8 cellular contexts compared by ENCODE assay signal in genomic region chr3:52056968-52057805, GRCh38. TPM values are rescaled to one million over a fixed set of nuclear protein-coding genes. Genes with fewer than 3 reads are reported as not detected.
DNase-seq lines count a peak whose midpoint lies in the region; ATAC-seq and TF ChIP-seq lines count a peak whose summit lies in the region.

No MANE protein-coding gene starts in this region.

- H3K9me3 ChIP-seq in upper lobe of left lung: no peaks in the 10 kb centered on the region

- H3K27ac ChIP-seq in upper lobe of left lung: peak overlapping the region; percentile 84 to 90 (median 88)

- H3K4me3 Mint-ChIP-seq in T-helper 1 cell treated with Interleukin-12 subunit alpha and Interleukin-12 subunit beta and Interleukin-4 antibody, amounts not matched to agents 30 μg/mL and 1 μg/mL, for 36 hours: peak overlapping the region; percentile 85

- peaks cover 0 to 15% (median 10%) of the 10 kb centered on the region in 4 donors for H3K36me3 ChIP-seq in upper lobe of left lung

- peak overlapping the region; percentile 60 to 87 (median 72) for H3K4me3 ChIP-seq in upper lobe of left lung

- TF ChIP-seq POLR2A in upper lobe of left lung (IDR thresholded peaks at IDR 0.05): peak in 3 of 4 donors; percentile 13 to 70 (median 47)

- intact Hi-C loops in left cardiac atrium (cut with DNase I): loop anchor here (5.0 kb wide), 2 partner anchors 55 to 65 kb away; no protein-coding TSS in a partner anchor
- intact Hi-C loops in posterior cingulate gyrus (cut with DNase I): loop anchor here (5.0 kb wide), 1 partner anchor 50 kb away; no protein-coding TSS in a partner anchor

- peak in 3 of 6 experiments; percentile 1 to 19 (median 6) for TF ChIP-seq CTCF in upper lobe of left lung (IDR thresholded peaks at IDR 0.05)

- peak overlapping the region; percentile 92 for H3K27ac Mint-ChIP-seq in T-helper 1 cell treated with Interleukin-12 subunit alpha and Interleukin-12 subunit beta and Interleukin-4 antibody, amounts not matched to agents 30 μg/mL and 1 μg/mL, for 36 hours

- peaks cover 30 to 60% (median 54%) of the 10 kb centered on the region in 4 donors for H3K4me1 ChIP-seq in upper lobe of left lung

- H3K4me1 Mint-ChIP-seq in T-helper 1 cell treated with Interleukin-12 subunit alpha and Interleukin-12 subunit beta and Interleukin-4 antibody, amounts not matched to agents 30 μg/mL and 1 μg/mL, for 36 hours (ENCODE audit: low read depth): peaks cover 28% of the 10 kb centered on the region

- 0 to 1% methylated on average over 18 to 52 of the region's 55 CpGs for WGBS in upper lobe of left lung, 2 donors

- no peak for TF ChIP-seq EP300 in upper lobe of left lung (IDR thresholded peaks at IDR 0.05)

- no peaks in the 10 kb centered on the region for H3K27me3 ChIP-seq in upper lobe of left lung

- H3K9me3 Mint-ChIP-seq in T-helper 1 cell treated with Interleukin-12 subunit alpha and Interleukin-12 subunit beta and Interleukin-4 antibody, amounts not matched to agents 30 μg/mL and 1 μg/mL, for 36 hours: no peaks in the 10 kb centered on the region

- H3K27me3 Mint-ChIP-seq in T-helper 1 cell treated with Interleukin-12 subunit alpha and Interleukin-12 subunit beta and Interleukin-4 antibody, amounts not matched to agents 30 μg/mL and 1 μg/mL, for 36 hours (ENCODE audit: low read depth): no peaks in the 10 kb centered on the region

- peak; percentile 78 for DNase-seq in NCI-H1694 (lab: John Stamatoyannopoulos, UW)
- DNase-seq in amygdala (lab: John Stamatoyannopoulos, UW): peak in 55 of 56 donors; percentile 83 to 100 (median 99)
- DNase-seq in left cardiac atrium: peak; percentile 99
- DNase-seq in posterior cingulate gyrus: peak; percentile 99 to 100 (median 100)
- DNase-seq in upper lobe of left lung: peak; percentile 99

- peaks cover 13% of the 10 kb centered on the region for H3K36me3 Mint-ChIP-seq in T-helper 1 cell treated with Interleukin-12 subunit alpha and Interleukin-12 subunit beta and Interleukin-4 antibody, amounts not matched to agents 30 μg/mL and 1 μg/mL, for 36 hours (ENCODE audit: low read depth)

- ATAC-seq in GM18498 (IDR thresholded peaks at IDR 0.05; ENCODE audit: unreplicated experiment): peak; percentile 81
- ATAC-seq in HG02885 (IDR thresholded peaks at IDR 0.05; ENCODE audit: poor library complexity, unreplicated experiment): peak; percentile 81
- peak; percentile 90 to 92 for ATAC-seq in left cardiac atrium
- peak; percentile 95 for ATAC-seq in upper lobe of left lung (ENCODE audit: low FRiP score in 2 of 2)

RNA-seq across cellular contexts. Expression of gene DUSP7, which starts 0.8 kb away (rescaled TPM):
- 10 to 100 TPM; 24.6 to 39.3 TPM for total RNA-seq in left cardiac atrium
- total RNA-seq in upper lobe of left lung: 10 to 100 TPM; 24.1 to 49.1 (median 35.3) TPM

Comparison
In these comparisons a context has a peak if more than half of its experiments do, and no peak if none do; other contexts are left out.
1. Peak in every context shown above with its lines: DNase-seq, ATAC-seq, H3K4me3 ChIP-seq and H3K27ac ChIP-seq.